21 cellular contexts compared by ENCODE assay signal in the genomic region with DNA sequence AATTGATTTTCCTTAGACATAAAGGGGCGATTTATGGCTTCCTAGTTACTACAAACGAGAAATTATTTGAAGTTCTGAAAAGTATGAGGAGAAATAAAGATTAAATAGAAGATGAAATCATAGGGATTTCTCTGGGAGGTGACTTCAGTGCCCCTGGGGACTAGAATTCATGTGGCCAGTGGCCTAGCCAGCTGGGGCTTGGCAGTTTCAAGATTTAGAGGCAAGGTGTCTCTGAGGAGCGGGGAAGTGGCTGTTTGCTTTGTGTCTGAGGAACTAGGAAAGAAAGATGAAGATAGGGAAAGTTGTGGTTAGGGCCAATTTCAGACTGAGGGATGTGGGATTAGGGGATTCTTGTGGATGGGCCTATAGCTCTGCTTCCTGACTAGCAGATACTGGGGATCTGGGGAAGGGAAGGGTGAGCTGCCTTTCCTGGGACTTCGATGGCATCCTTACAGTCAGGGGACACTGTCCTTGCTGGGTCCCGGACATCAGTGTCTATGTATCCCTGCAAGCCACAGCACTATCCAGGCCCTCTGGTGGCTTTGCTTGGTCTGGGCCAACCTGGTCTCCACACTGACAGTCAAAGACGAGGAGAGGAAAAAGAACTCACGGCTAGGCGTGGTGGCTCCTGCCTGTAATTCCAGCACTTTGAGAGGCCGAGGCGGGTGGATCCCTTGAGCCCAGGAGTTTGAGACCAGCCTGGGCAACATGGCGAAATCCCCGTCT. TPM values are rescaled to one million over a fixed set of nuclear protein-coding genes. Genes with fewer than 3 reads are reported as not detected.
"Had no signal": no experiment of that assay in that cellular context is flagged by ENCODE, and none has a peak within 500 bp of the region (broad histone marks: within the 10 kb centered on the region; RNA-seq: fewer than 3 reads in every experiment).

No MANE protein-coding gene starts in this region.

- H3K27me3 ChIP-seq: heart left ventricle, transverse colon had no signal

- H3K36me3 ChIP-seq: heart left ventricle, stomach, thoracic aorta, transverse colon had no signal

- DNase-seq: effector CD4-positive, alpha-beta T cell; heart left ventricle; hypothalamus; mammary epithelial cell; psoas muscle; retina; small intestine; stimulated activated CD4-positive, alpha-beta T cell treated with anti-CD3 and anti-CD28 coated beads, Interleukin-12 subunit alpha, Interleukin-12 subunit beta, amount 100 ng/mL, for 4 hours; stimulated activated naive CD4-positive, alpha-beta T cell; stomach; substantia nigra; transverse colon had no signal

- H3K27me3 Mint-ChIP-seq: natural killer cell treated with Interleukin-12 subunit alpha and Interleukin-12 subunit beta and Interleukin-15 and Interleukin-18, amount 100 ng/mL, for 72 hours had no signal

- H3K27ac Mint-ChIP-seq: mesothelial cell of epicardium; natural killer cell treated with Interleukin-12 subunit alpha and Interleukin-12 subunit beta and Interleukin-15 and Interleukin-18, amount 100 ng/mL, for 72 hours had no signal

- H3K4me3 Mint-ChIP-seq: mesothelial cell of epicardium; natural killer cell treated with Interleukin-12 subunit alpha and Interleukin-12 subunit beta and Interleukin-15 and Interleukin-18, amount 100 ng/mL, for 72 hours had no signal

- H3K9me3 Mint-ChIP-seq: mesothelial cell of epicardium; natural killer cell treated with Interleukin-12 subunit alpha and Interleukin-12 subunit beta and Interleukin-15 and Interleukin-18, amount 100 ng/mL, for 72 hours had no signal

- H2AFZ ChIP-seq: parathyroid adenoma had no signal

- H3K9ac ChIP-seq: parathyroid adenoma had no signal

- H3K4me3 ChIP-seq: coronary artery, heart left ventricle, psoas muscle, stomach, thoracic aorta, transverse colon had no signal

- H3K9me3 ChIP-seq: heart left ventricle, psoas muscle, stomach, thoracic aorta, transverse colon had no signal

- H3K4me1 ChIP-seq: heart left ventricle, parathyroid adenoma, psoas muscle, stomach, transverse colon had no signal

- H3K27ac ChIP-seq: coronary artery, heart left ventricle, parathyroid adenoma, psoas muscle, stomach, thoracic aorta, transverse colon had no signal

- H3K36me3 Mint-ChIP-seq: mesothelial cell of epicardium; natural killer cell treated with Interleukin-12 subunit alpha and Interleukin-12 subunit beta and Interleukin-15 and Interleukin-18, amount 100 ng/mL, for 72 hours had no signal

- H3K79me2 ChIP-seq: parathyroid adenoma had no signal

- ATAC-seq: esophagus mucosa; left lobe of liver; natural killer cell treated with Interleukin-12 subunit alpha and Interleukin-12 subunit beta and Interleukin-15 and Interleukin-18, amount 100 ng/mL, for 72 hours; psoas muscle; sciatic nerve had no signal

RNA-seq across cellular contexts. Expression of a gene that starts 22.4 kb away (rescaled TPM):
- total RNA-seq: fibroblast of lung; left lobe of liver; mammary epithelial cell; natural killer cell treated with Interleukin-12 subunit alpha and Interleukin-12 subunit beta and Interleukin-15 and Interleukin-18, amount 100 ng/mL, for 72 hours had no signal
- polyA plus RNA-seq: fibroblast of lung, mammary epithelial cell had no signal
